In the genomic region with DNA sequence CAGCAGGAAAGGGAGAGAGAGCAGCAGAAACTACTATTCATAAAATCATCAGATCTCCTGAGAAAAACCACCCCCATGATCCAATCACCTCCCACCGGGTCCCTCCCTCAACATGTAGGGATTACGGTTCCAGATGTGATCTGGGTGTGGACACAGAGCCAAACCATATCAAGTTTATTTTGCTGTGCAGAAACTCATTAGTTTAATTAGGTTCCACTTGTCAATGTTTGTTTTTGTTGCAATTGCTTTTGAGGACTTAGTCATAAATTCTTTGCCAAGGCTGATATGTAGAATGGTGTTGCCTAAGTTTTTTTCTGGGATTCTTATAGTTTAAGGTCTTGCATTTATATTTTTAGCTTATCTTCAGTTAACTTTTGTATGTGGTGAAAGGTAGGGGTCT, we compare ENCODE assay signal across 21 cellular contexts.
DNase-seq lines count a peak whose midpoint lies in the region; ATAC-seq and TF ChIP-seq lines count a peak whose summit lies in the region.
"Had no signal": no experiment of that assay in that cellular context is flagged by ENCODE, and none has a peak within 500 bp of the region (broad histone marks: within the 10 kb centered on the region; RNA-seq: fewer than 3 reads in every experiment).

No MANE protein-coding gene starts in this region.

- H3K27ac Mint-ChIP-seq in nephron progenitor cell (peak overlapping the region; percentile 18), CD14-positive monocyte (no peak overlapping the region)
- no peak overlapping the region for H3K27ac Mint-ChIP-seq in stimulated activated effector memory CD8-positive, alpha-beta T cell treated with anti-CD3 and anti-CD28 coated beads, Interleukin-12 subunit alpha, Interleukin-12 subunit beta, amount 100 ng/mL, for 72 hours
- H3K27ac Mint-ChIP-seq: CD4-positive, alpha-beta memory T cell; GM23338 had no signal

- H3K4me3 ChIP-seq in adipocyte (ENCODE audit: low read length) (no peak overlapping the region), right lobe of liver (no peak overlapping the region)
- H3K4me3 ChIP-seq: A549; BLaER1 treated with 17β-estradiol and CSF1 and Interleukin-3, amounts not matched to agents 10 nM and 100 nM; GM23338; HAP-1 had no signal

- intact Hi-C loops in right lobe of liver (cut with DNase I), result no loop called here
- intact Hi-C loops in CD14-positive monocyte (cut with micrococcal nuclease), result no loop called here

- no peak for TF ChIP-seq CTCF in nephron progenitor cell (IDR thresholded peaks at IDR 0.05)
- no peak for TF ChIP-seq CTCF in right lobe of liver (IDR thresholded peaks at IDR 0.05)
- no peak for TF ChIP-seq CTCF in CD14-positive monocyte (IDR thresholded peaks at IDR 0.05)

- no peak overlapping the region for H3K9ac ChIP-seq in adipocyte (ENCODE audit: low read length)
- H3K9ac ChIP-seq: BLaER1 treated with 17β-estradiol and CSF1 and Interleukin-3, amounts not matched to agents 10 nM and 100 nM had no signal

- H3K27me3 Mint-ChIP-seq in nephron progenitor cell (ENCODE audit: low read depth, poor library complexity) (no peaks in the 10 kb centered on the region), CD14-positive monocyte (ENCODE audit: low read depth in 3 of 3) (no peaks in the 10 kb centered on the region)
- H3K27me3 Mint-ChIP-seq: CD4-positive, alpha-beta memory T cell had no signal

- H3K4me3 Mint-ChIP-seq in nephron progenitor cell (no peak overlapping the region), CD14-positive monocyte (no peak overlapping the region)
- no peak overlapping the region for H3K4me3 Mint-ChIP-seq in stimulated activated effector memory CD8-positive, alpha-beta T cell treated with anti-CD3 and anti-CD28 coated beads, Interleukin-12 subunit alpha, Interleukin-12 subunit beta, amount 100 ng/mL, for 72 hours
- H3K4me3 Mint-ChIP-seq: CD4-positive, alpha-beta memory T cell; GM23338 had no signal

- H3K36me3 Mint-ChIP-seq in nephron progenitor cell (ENCODE audit: low read depth) (no peaks in the 10 kb centered on the region), CD14-positive monocyte (no peaks in the 10 kb centered on the region)
- no peaks in the 10 kb centered on the region for H3K36me3 Mint-ChIP-seq in stimulated activated effector memory CD8-positive, alpha-beta T cell treated with anti-CD3 and anti-CD28 coated beads, Interleukin-12 subunit alpha, Interleukin-12 subunit beta, amount 100 ng/mL, for 72 hours
- H3K36me3 Mint-ChIP-seq: CD4-positive, alpha-beta memory T cell had no signal

- H3K27me3 ChIP-seq in adipocyte (replicated peaks; ENCODE audit: control insufficient read depth, insufficient read depth, low read length) (no peaks in the 10 kb centered on the region), right lobe of liver (no peaks in the 10 kb centered on the region)
- H3K27me3 ChIP-seq: BE2C; BLaER1 treated with 17β-estradiol and CSF1 and Interleukin-3, amounts not matched to agents 10 nM and 100 nM had no signal

- H3K9me3 Mint-ChIP-seq in nephron progenitor cell, result no peaks in the 10 kb centered on the region
- H3K9me3 Mint-ChIP-seq in CD14-positive monocyte, result peaks cover 0 to 2% (median 0%) of the 10 kb centered on the region in 7 donors
- H3K9me3 Mint-ChIP-seq in stimulated activated effector memory CD8-positive, alpha-beta T cell treated with anti-CD3 and anti-CD28 coated beads, Interleukin-12 subunit alpha, Interleukin-12 subunit beta, amount 100 ng/mL, for 72 hours, result peaks cover 19% of the 10 kb centered on the region

- no peaks in the 10 kb centered on the region for H3K36me3 ChIP-seq in adipocyte (ENCODE audit: control insufficient read depth, insufficient read depth, low read length, severe bottlenecking)
- H3K36me3 ChIP-seq in right lobe of liver, result no peaks in the 10 kb centered on the region
- H3K36me3 ChIP-seq: BE2C; BLaER1 treated with 17β-estradiol and CSF1 and Interleukin-3, amounts not matched to agents 10 nM and 100 nM; HAP-1 had no signal

- H3K9me3 ChIP-seq in adipocyte (ENCODE audit: control insufficient read depth, low read length) (no peaks in the 10 kb centered on the region), right lobe of liver (no peaks in the 10 kb centered on the region)
- H3K9me3 ChIP-seq: A549; BE2C; BLaER1 treated with 17β-estradiol and CSF1 and Interleukin-3, amounts not matched to agents 10 nM and 100 nM; HAP-1 had no signal

- 73% methylated on average over 2 of the region's 2 CpGs for WGBS in right lobe of liver (ENCODE audit: insufficient coverage, low coverage, low lambda C conversion rate, missing lambda C conversion rate)

- H3K27ac ChIP-seq in right lobe of liver, result no peak overlapping the region
- H3K27ac ChIP-seq: A549; BLaER1 treated with 17β-estradiol and CSF1 and Interleukin-3, amounts not matched to agents 10 nM and 100 nM had no signal

- ATAC-seq in right lobe of liver, result no peak
- no peak for ATAC-seq in stimulated activated effector memory CD8-positive, alpha-beta T cell treated with anti-CD3 and anti-CD28 coated beads, Interleukin-12 subunit alpha, Interleukin-12 subunit beta, amount 100 ng/mL, for 72 hours
- ATAC-seq: A549, GM23338 had no signal

- DNase-seq in NCI-H748 (lab: John Stamatoyannopoulos, UW; ENCODE audit: unreplicated experiment), result peak; percentile 24
- DNase-seq in NCI-H748 treated with DMSO at 0.1 percent for 48 hours (lab: John Stamatoyannopoulos, UW), result no peak
- peak; percentile 12 for DNase-seq in NCI-H69 (lab: John Stamatoyannopoulos, UW)
- peak; percentile 16 for DNase-seq in adipocyte (ENCODE audit: low read depth)
- no peak for DNase-seq in nephron progenitor cell
- no peak for DNase-seq in right lobe of liver
- DNase-seq in CD14-positive monocyte (ENCODE audit: low spot score), result no peak
- DNase-seq in stimulated activated effector memory CD8-positive, alpha-beta T cell treated with anti-CD3 and anti-CD28 coated beads, Interleukin-12 subunit alpha, Interleukin-12 subunit beta, amount 100 ng/mL, for 72 hours (ENCODE audit: low spot score in 2 of 2), result no peak
- DNase-seq: 8988T; ACHN; AML-193; BE2C; Calu3; CD4-positive, alpha-beta memory T cell; COR-L47; DMS53; DMS79 treated with DMSO at 0.1 percent for 48 hours had no signal

- TF ChIP-seq POLR2A in right lobe of liver (IDR thresholded peaks at IDR 0.05), result no peak

- H3K4me1 Mint-ChIP-seq in nephron progenitor cell (no peaks in the 10 kb centered on the region), CD14-positive monocyte (no peaks in the 10 kb centered on the region)
- H3K4me1 Mint-ChIP-seq in stimulated activated effector memory CD8-positive, alpha-beta T cell treated with anti-CD3 and anti-CD28 coated beads, Interleukin-12 subunit alpha, Interleukin-12 subunit beta, amount 100 ng/mL, for 72 hours, result no peaks in the 10 kb centered on the region
- H3K4me1 Mint-ChIP-seq: CD4-positive, alpha-beta memory T cell had no signal

- H3K4me1 ChIP-seq in adipocyte (ENCODE audit: control insufficient read depth, insufficient read depth, low read length) (no peaks in the 10 kb centered on the region), right lobe of liver (no peaks in the 10 kb centered on the region)
- H3K4me1 ChIP-seq: A549; BE2C; BLaER1 treated with 17β-estradiol and CSF1 and Interleukin-3, amounts not matched to agents 10 nM and 100 nM; HAP-1 had no signal

Comparison
In these comparisons a context has a peak if more than half of its experiments do, and no peak if none do; other contexts are left out.
1. DNase-seq: peak in NCI-H748 (single experiment), NCI-H69 (single experiment) and adipocyte (single experiment); none in NCI-H748 treated with DMSO at 0.1 percent for 48 hours (single experiment), nephron progenitor cell (single experiment), right lobe of liver (0 of 3), CD14-positive monocyte (single experiment) and stimulated activated effector memory CD8-positive, alpha-beta T cell treated with anti-CD3 and anti-CD28 coated beads, Interleukin-12 subunit alpha, Interleukin-12 subunit beta, amount 100 ng/mL, for 72 hours (0 of 2).